13 cellular contexts compared by ENCODE assay signal in genomic region chr9:16309350-16310271, GRCh38.
DNase-seq lines count a peak whose midpoint lies in the region; ATAC-seq and TF ChIP-seq lines count a peak whose summit lies in the region.
"Had no signal": no experiment of that assay in that cellular context is flagged by ENCODE, and none has a peak within 500 bp of the region (broad histone marks: within the 10 kb centered on the region; RNA-seq: fewer than 3 reads in every experiment).

No MANE protein-coding gene starts in this region.

- H3K27me3 ChIP-seq in HUES48 (ENCODE audit: control insufficient read depth, insufficient read depth, low read length) (no peaks in the 10 kb centered on the region), esophagus muscularis mucosa (no peaks in the 10 kb centered on the region), skeletal muscle tissue (ENCODE audit: control insufficient read depth in 3 of 3, insufficient read depth in 3 of 3, low read length in 3 of 3) (peaks cover 0 to 3% (median 0%) of the 10 kb centered on the region in 3 donors)
- H3K27me3 ChIP-seq: BE2C had no signal

- H3K4me3 ChIP-seq in HUES48 (ENCODE audit: low read depth, low read length), result no peak overlapping the region
- peak overlapping the region in 1 of 4 donors; percentile 4 for H3K4me3 ChIP-seq in esophagus muscularis mucosa
- H3K4me3 ChIP-seq in skeletal muscle tissue (ENCODE audit: low read length in 3 of 3), result peak overlapping the region in 2 of 3 donors; percentile 1 to 54
- H3K4me3 ChIP-seq in OCI-LY7 (ENCODE audit: low read depth, low read length, poor library complexity, severe bottlenecking), result no peak overlapping the region
- H3K4me3 ChIP-seq: K562, spleen had no signal

- intact Hi-C loops in esophagus muscularis mucosa (cut with DNase I), result no loop called here
- intact Hi-C loops in OCI-LY7 (cut with micrococcal nuclease; ENCODE audit: unreplicated experiment), result no loop called here

- no peak overlapping the region for H3K4me2 ChIP-seq in OCI-LY7 (ENCODE audit: low read length)

- H3K9me2 ChIP-seq in OCI-LY7 (ENCODE audit: insufficient read depth, low read length), result no peaks in the 10 kb centered on the region

- no peaks in the 10 kb centered on the region for H3K36me3 ChIP-seq in HUES48 (ENCODE audit: control insufficient read depth, insufficient read depth, low read length)
- H3K36me3 ChIP-seq in esophagus muscularis mucosa, result no peaks in the 10 kb centered on the region
- H3K36me3 ChIP-seq in skeletal muscle tissue (ENCODE audit: control insufficient read depth in 3 of 3, insufficient read depth in 3 of 3, low read length in 3 of 3), result no peaks in the 10 kb centered on the region
- no peaks in the 10 kb centered on the region for H3K36me3 ChIP-seq in OCI-LY7 (ENCODE audit: insufficient read depth, low read length)
- H3K36me3 ChIP-seq: BE2C, spleen had no signal

- no peak overlapping the region for H2AFZ ChIP-seq in OCI-LY7 (ENCODE audit: low read length)

- ATAC-seq in HG03439 (IDR thresholded peaks at IDR 0.05; ENCODE audit: unreplicated experiment), result no peak
- ATAC-seq: K562 had no signal

- POLR2A ChIA-PET in OCI-LY7 (lab: Charles Lee), result interaction anchor here (0.6 kb wide), 2 partner anchors 22 to 105 kb away, joined by 3 read pairs; no protein-coding TSS in a partner anchor

- no peak for TF ChIP-seq EP300 in esophagus muscularis mucosa (IDR thresholded peaks at IDR 0.05)

- no peaks in the 10 kb centered on the region for H3K9me3 ChIP-seq in HUES48 (ENCODE audit: control insufficient read depth, insufficient read depth, low read length)
- H3K9me3 ChIP-seq in esophagus muscularis mucosa, result no peaks in the 10 kb centered on the region
- H3K9me3 ChIP-seq in skeletal muscle tissue (ENCODE audit: control insufficient read depth in 3 of 3, low read length in 3 of 3), result peaks cover 0 to 2% (median 0%) of the 10 kb centered on the region in 3 donors
- H3K9me3 ChIP-seq in OCI-LY7 (ENCODE audit: low read length), result no peaks in the 10 kb centered on the region
- H3K9me3 ChIP-seq: BE2C, spleen had no signal

- CTCF ChIA-PET in OCI-LY7 (lab: Charles Lee; ENCODE audit: unreplicated experiment), result no interaction called here

- peaks cover 15% of the 10 kb centered on the region for H3K4me1 ChIP-seq in HUES48 (ENCODE audit: control insufficient read depth, insufficient read depth, low read length)
- H3K4me1 ChIP-seq in esophagus muscularis mucosa, result peaks cover 0 to 24% (median 22%) of the 10 kb centered on the region in 4 donors
- H3K4me1 ChIP-seq in skeletal muscle tissue (ENCODE audit: control insufficient read depth in 3 of 3, insufficient read depth in 3 of 3, low read length in 3 of 3), result peaks cover 0 to 17% (median 7%) of the 10 kb centered on the region in 3 donors
- no peaks in the 10 kb centered on the region for H3K4me1 ChIP-seq in OCI-LY7 (ENCODE audit: insufficient read depth, low read length, poor library complexity, severe bottlenecking)
- H3K4me1 ChIP-seq: BE2C, spleen had no signal

- peak overlapping the region; percentile 36 for H3K27ac ChIP-seq in HUES48 (ENCODE audit: low read depth, low read length)
- H3K27ac ChIP-seq in esophagus muscularis mucosa (replicated peaks in 1 of 4), result peak overlapping the region; percentile 17 to 64 (median 31)
- no peak overlapping the region for H3K27ac ChIP-seq in skeletal muscle tissue (ENCODE audit: low read depth, low read length)
- no peak overlapping the region for H3K27ac ChIP-seq in OCI-LY7 (ENCODE audit: low read depth, low read length, poor library complexity, severe bottlenecking)
- H3K27ac ChIP-seq: spleen had no signal

- DNase-seq in esophagus muscularis mucosa (ENCODE audit: extremely low spot score), result no peak
- DNase-seq in left kidney (ENCODE audit: low read depth, low spot score), result peak; percentile 53
- no peak for DNase-seq in hepatic stellate cell (ENCODE audit: low spot score)
- DNase-seq in OCI-LY7 (ENCODE audit: low spot score), result no peak
- no peak for DNase-seq in activated naive CD4-positive, alpha-beta T cell (lab: John Stamatoyannopoulos, UW)
- DNase-seq: activated CD4-positive, alpha-beta T cell treated with anti-CD3 and anti-CD28 coated beads, Interleukin-2, amount 50 U/mL, for 1 hour; activated naive CD4-positive, alpha-beta T cell treated with anti-CD3 and anti-CD28 coated beads, Interleukin-2, amount 50 U/mL, for 16 hours; BE2C; spleen had no signal

- no peaks in the 10 kb centered on the region for H4K20me1 ChIP-seq in OCI-LY7 (ENCODE audit: insufficient read depth, low read length)

- H3K79me2 ChIP-seq in OCI-LY7 (ENCODE audit: insufficient read depth, low read depth, low read length), result no peaks in the 10 kb centered on the region

- WGBS in esophagus muscularis mucosa, result 64% methylated on average over 21 of the region's 27 CpGs

- BruUV-seq in OCI-LY7 (replicated peaks; lab: Mats Ljungman, UMichigan), result no TSS peak

- TF ChIP-seq CTCF in esophagus muscularis mucosa (IDR thresholded peaks at IDR 0.05) (no peak), OCI-LY7 (conservative IDR thresholded peaks at IDR 0.05; ENCODE audit: low read length) (no peak)

- H3K9ac ChIP-seq in HUES48 (ENCODE audit: low read depth, low read length) (no peak overlapping the region), skeletal muscle tissue (ENCODE audit: low read depth in 1 of 3, low read length in 3 of 3) (peak overlapping the region in 1 of 3 donors; percentile 25)

- TF ChIP-seq POLR2A in esophagus muscularis mucosa (IDR thresholded peaks at IDR 0.05; ENCODE audit: low read depth), result no peak

Comparison
In these comparisons a context has a peak if more than half of its experiments do, and no peak if none do; other contexts are left out.
1. H3K27ac ChIP-seq: peak in HUES48 (single experiment) and esophagus muscularis mucosa (4 of 4); none in skeletal muscle tissue (single experiment) and OCI-LY7 (single experiment).
2. H3K4me3 ChIP-seq: peak in skeletal muscle tissue (2 of 3); none in HUES48 (single experiment) and OCI-LY7 (single experiment).